ENCODE assay signal across 17 cellular contexts in the genomic region with DNA sequence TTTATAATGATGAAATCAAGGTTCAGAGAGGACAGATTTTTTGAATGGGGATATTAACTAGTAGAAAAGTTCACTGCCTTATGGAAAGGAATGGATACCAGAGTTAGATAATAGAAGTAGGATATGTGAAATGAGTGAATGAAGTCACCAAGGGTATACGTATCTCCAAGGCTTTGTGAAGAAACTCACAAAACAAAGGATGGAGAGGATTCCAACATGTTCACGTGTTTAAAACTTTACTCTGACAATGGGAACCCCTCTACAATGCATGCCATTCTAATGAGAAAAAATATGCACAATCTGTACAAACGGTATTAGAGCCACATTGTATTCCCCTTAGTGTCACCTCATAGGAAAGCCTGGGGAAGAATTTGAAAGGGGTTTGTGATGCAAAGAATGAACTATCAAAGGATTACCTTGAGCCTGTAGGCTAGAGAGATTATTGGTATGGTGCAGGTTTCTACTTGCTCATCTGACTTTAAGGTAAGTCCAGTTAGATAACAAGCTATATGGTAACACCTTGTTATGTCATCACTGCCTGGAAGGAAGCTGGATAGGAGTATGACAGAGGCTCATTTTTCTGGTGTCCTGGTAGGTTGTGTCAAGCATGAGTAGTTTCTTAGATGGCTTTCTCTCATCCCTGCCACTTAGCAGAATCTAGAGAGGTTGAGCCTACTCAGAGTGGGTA.
A peak's percentile ranks its signal among the peaks of the same experiment; 100 is the strongest.
DNase-seq lines count a peak whose midpoint lies in the region; ATAC-seq and TF ChIP-seq lines count a peak whose summit lies in the region.
"Had no signal": no experiment of that assay in that cellular context is flagged by ENCODE, and none has a peak within 500 bp of the region (broad histone marks: within the 10 kb centered on the region; RNA-seq: fewer than 3 reads in every experiment).

No MANE protein-coding gene starts in this region.

- peaks cover 56% of the 10 kb centered on the region for H3K4me1 Mint-ChIP-seq in WTC11
- H3K4me1 Mint-ChIP-seq: CD4-positive, alpha-beta memory T cell had no signal

- no peak overlapping the region for H4K91ac ChIP-seq in trophoblast cell (ENCODE audit: low read depth, low read length)

- H3K27ac ChIP-seq in foreskin keratinocyte (no peak overlapping the region), trophoblast cell (ENCODE audit: low read depth, low read length) (no peak overlapping the region)
- H3K27ac ChIP-seq: A549, C4-2B had no signal

- H3K4ac ChIP-seq in trophoblast cell (ENCODE audit: low read depth, low read length): no peak overlapping the region

- H3K9me3 Mint-ChIP-seq in WTC11: peaks cover 3% of the 10 kb centered on the region; the same call in 1 of the 2 replicates

- no CpG with 5 or more reads among the region's 3 CpGs for WGBS in trophoblast cell (ENCODE audit: extremely low coverage, insufficient coverage, insufficient read length)

- H3K27ac Mint-ChIP-seq in WTC11: peak overlapping the region; percentile 18; the same call in 1 of the 2 replicates
- H3K27ac Mint-ChIP-seq: CD4-positive, alpha-beta memory T cell had no signal

- H3K4me2 ChIP-seq in trophoblast cell (ENCODE audit: low read length): no peak overlapping the region
- H3K4me2 ChIP-seq: A549 had no signal

- H2BK120ac ChIP-seq in trophoblast cell (ENCODE audit: insufficient read depth, low read length, poor library complexity): no peak overlapping the region

- no peak overlapping the region for H4K8ac ChIP-seq in trophoblast cell (ENCODE audit: low read depth, low read length)

- no peak for TF ChIP-seq CTCF in WTC11 (IDR thresholded peaks at IDR 0.05)
- no peak for TF ChIP-seq CTCF in foreskin keratinocyte (conservative IDR thresholded peaks at IDR 0.05)

- H2AFZ ChIP-seq in trophoblast cell (ENCODE audit: insufficient read depth, low read length, poor library complexity): no peak overlapping the region

- intact Hi-C loops in left cardiac atrium (cut with DNase I) (no loop called here), cardiac septum (cut with DNase I) (no loop called here)

- ATAC-seq in WTC11 (no peak), foreskin keratinocyte (peak; percentile 65), left cardiac atrium (no peak), HG02571 (IDR thresholded peaks at IDR 0.05; ENCODE audit: unreplicated experiment) (no peak)
- ATAC-seq: A549, HCT116 had no signal

- CTCF ChIA-PET in WTC11 (lab: Charles Lee): no interaction called here

- peaks cover 4% of the 10 kb centered on the region for H3K36me3 Mint-ChIP-seq in WTC11
- H3K36me3 Mint-ChIP-seq: CD4-positive, alpha-beta memory T cell had no signal

- in situ Hi-C loops in HAP-1 (cut with MboI; ENCODE audit: low sequenced_read_pairs): no loop called here

- H2BK12ac ChIP-seq in trophoblast cell (ENCODE audit: low read length): no peak overlapping the region

- H3K4me3 ChIP-seq in HAP-1 (no peak overlapping the region), trophoblast cell (ENCODE audit: low read depth, low read length) (no peak overlapping the region)
- H3K4me3 ChIP-seq: A549 had no signal

- H2BK5ac ChIP-seq in trophoblast cell (ENCODE audit: low read depth, low read length, poor library complexity): no peak overlapping the region

- no peak overlapping the region for H4K12ac ChIP-seq in trophoblast cell (ENCODE audit: low read depth, low read length)

- no peaks in the 10 kb centered on the region for H3K27me3 ChIP-seq in HAP-1 (ENCODE audit: low read depth)
- no peaks in the 10 kb centered on the region for H3K27me3 ChIP-seq in foreskin keratinocyte
- H3K27me3 ChIP-seq in trophoblast cell (ENCODE audit: insufficient read depth, low read length): no peaks in the 10 kb centered on the region
- H3K27me3 ChIP-seq: BE2C had no signal

- no peak overlapping the region for H3K9ac ChIP-seq in trophoblast cell (ENCODE audit: low read length)

- DNase-seq in HAP-1 (ENCODE audit: low spot score in 2 of 2) (peak; percentile 22 to 95), WTC11 (ENCODE audit: low spot score) (no peak), foreskin keratinocyte (peak; percentile 24 to 69), trophoblast cell (peak; percentile 72 to 98), NCI-H1417 (lab: John Stamatoyannopoulos, UW) (no peak), left cardiac atrium (no peak), cardiac septum (ENCODE audit: low spot score) (no peak)
- DNase-seq: BE2C; CD4-positive, alpha-beta memory T cell; DMS153; DMS79 treated with DMSO at 0.1 percent for 48 hours; EL; GOT3 had no signal

- H3K14ac ChIP-seq in trophoblast cell (ENCODE audit: low read length): no peak overlapping the region

- H3K4me1 ChIP-seq in HAP-1: peaks cover 56% of the 10 kb centered on the region
- H3K4me1 ChIP-seq in foreskin keratinocyte: no peaks in the 10 kb centered on the region
- H3K4me1 ChIP-seq in trophoblast cell (ENCODE audit: control insufficient read depth in 1 of 2, insufficient read depth in 2 of 2, low read length in 2 of 2): peaks cover 5 to 9% of the 10 kb centered on the region in 2 experiments
- H3K4me1 ChIP-seq: A549, BE2C had no signal

- no peaks in the 10 kb centered on the region for H3K36me3 ChIP-seq in HAP-1 (replicated peaks)
- no peaks in the 10 kb centered on the region for H3K36me3 ChIP-seq in trophoblast cell (ENCODE audit: control insufficient read depth in 1 of 2, insufficient read depth in 2 of 2, low read length in 2 of 2)
- H3K36me3 ChIP-seq: BE2C had no signal

- H3K79me2 ChIP-seq in trophoblast cell (ENCODE audit: control insufficient read depth, insufficient read depth, low read length, poor library complexity): no peaks in the 10 kb centered on the region

- peaks cover 12% of the 10 kb centered on the region for H3K79me1 ChIP-seq in trophoblast cell (ENCODE audit: low read length)

- H3K9me3 ChIP-seq in HAP-1 (no peaks in the 10 kb centered on the region), trophoblast cell (ENCODE audit: insufficient read depth, low read depth, low read length) (no peaks in the 10 kb centered on the region)
- H3K9me3 ChIP-seq: A549, BE2C had no signal

- POLR2A ChIA-PET in WTC11 (lab: Charles Lee): no interaction called here

- no peak overlapping the region for H3K23ac ChIP-seq in trophoblast cell (ENCODE audit: low read length)

- no peak overlapping the region for H2AK5ac ChIP-seq in trophoblast cell (ENCODE audit: low read length)

- no peak overlapping the region for H3K18ac ChIP-seq in trophoblast cell (ENCODE audit: low read length)

- no peak overlapping the region for H3K4me3 Mint-ChIP-seq in WTC11
- H3K4me3 Mint-ChIP-seq: CD4-positive, alpha-beta memory T cell had no signal

- no peaks in the 10 kb centered on the region for H3K27me3 Mint-ChIP-seq in WTC11 (ENCODE audit: low read depth)
- H3K27me3 Mint-ChIP-seq: CD4-positive, alpha-beta memory T cell had no signal

TF ChIP-seq in WTC11, 78 proteins besides CTCF, POLR2A, EP300 and RAD21 (continues in another document):
- TF ChIP-seq, protein P1, sequence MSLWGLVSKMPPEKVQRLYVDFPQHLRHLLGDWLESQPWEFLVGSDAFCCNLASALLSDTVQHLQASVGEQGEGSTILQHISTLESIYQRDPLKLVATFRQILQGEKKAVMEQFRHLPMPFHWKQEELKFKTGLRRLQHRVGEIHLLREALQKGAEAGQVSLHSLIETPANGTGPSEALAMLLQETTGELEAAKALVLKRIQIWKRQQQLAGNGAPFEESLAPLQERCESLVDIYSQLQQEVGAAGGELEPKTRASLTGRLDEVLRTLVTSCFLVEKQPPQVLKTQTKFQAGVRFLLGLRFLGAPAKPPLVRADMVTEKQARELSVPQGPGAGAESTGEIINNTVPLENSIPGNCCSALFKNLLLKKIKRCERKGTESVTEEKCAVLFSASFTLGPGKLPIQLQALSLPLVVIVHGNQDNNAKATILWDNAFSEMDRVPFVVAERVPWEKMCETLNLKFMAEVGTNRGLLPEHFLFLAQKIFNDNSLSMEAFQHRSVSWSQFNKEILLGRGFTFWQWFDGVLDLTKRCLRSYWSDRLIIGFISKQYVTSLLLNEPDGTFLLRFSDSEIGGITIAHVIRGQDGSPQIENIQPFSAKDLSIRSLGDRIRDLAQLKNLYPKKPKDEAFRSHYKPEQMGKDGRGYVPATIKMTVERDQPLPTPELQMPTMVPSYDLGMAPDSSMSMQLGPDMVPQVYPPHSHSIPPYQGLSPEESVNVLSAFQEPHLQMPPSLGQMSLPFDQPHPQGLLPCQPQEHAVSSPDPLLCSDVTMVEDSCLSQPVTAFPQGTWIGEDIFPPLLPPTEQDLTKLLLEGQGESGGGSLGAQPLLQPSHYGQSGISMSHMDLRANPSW (CRISPR knock-in tag; conservative IDR thresholded peaks at IDR 0.05; ENCODE audit: low read depth): no peak
- TF ChIP-seq GTF2I (CRISPR knock-in tag; conservative IDR thresholded peaks at IDR 0.05): no peak
- TF ChIP-seq TP53 (CRISPR knock-in tag; IDR thresholded peaks at IDR 0.05): no peak
- TF ChIP-seq TCF7 (CRISPR knock-in tag; IDR thresholded peaks at IDR 0.05; ENCODE audit: low read depth): no peak
- no peak for TF ChIP-seq FOXJ3 (CRISPR knock-in tag; IDR thresholded peaks at IDR 0.05; ENCODE audit: borderline replicate concordance)
- TF ChIP-seq, protein P2, sequence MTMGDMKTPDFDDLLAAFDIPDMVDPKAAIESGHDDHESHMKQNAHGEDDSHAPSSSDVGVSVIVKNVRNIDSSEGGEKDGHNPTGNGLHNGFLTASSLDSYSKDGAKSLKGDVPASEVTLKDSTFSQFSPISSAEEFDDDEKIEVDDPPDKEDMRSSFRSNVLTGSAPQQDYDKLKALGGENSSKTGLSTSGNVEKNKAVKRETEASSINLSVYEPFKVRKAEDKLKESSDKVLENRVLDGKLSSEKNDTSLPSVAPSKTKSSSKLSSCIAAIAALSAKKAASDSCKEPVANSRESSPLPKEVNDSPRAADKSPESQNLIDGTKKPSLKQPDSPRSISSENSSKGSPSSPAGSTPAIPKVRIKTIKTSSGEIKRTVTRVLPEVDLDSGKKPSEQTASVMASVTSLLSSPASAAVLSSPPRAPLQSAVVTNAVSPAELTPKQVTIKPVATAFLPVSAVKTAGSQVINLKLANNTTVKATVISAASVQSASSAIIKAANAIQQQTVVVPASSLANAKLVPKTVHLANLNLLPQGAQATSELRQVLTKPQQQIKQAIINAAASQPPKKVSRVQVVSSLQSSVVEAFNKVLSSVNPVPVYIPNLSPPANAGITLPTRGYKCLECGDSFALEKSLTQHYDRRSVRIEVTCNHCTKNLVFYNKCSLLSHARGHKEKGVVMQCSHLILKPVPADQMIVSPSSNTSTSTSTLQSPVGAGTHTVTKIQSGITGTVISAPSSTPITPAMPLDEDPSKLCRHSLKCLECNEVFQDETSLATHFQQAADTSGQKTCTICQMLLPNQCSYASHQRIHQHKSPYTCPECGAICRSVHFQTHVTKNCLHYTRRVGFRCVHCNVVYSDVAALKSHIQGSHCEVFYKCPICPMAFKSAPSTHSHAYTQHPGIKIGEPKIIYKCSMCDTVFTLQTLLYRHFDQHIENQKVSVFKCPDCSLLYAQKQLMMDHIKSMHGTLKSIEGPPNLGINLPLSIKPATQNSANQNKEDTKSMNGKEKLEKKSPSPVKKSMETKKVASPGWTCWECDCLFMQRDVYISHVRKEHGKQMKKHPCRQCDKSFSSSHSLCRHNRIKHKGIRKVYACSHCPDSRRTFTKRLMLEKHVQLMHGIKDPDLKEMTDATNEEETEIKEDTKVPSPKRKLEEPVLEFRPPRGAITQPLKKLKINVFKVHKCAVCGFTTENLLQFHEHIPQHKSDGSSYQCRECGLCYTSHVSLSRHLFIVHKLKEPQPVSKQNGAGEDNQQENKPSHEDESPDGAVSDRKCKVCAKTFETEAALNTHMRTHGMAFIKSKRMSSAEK (CRISPR knock-in tag; IDR thresholded peaks at IDR 0.05; ENCODE audit: borderline replicate concordance): no peak

Comparison
In these comparisons a context has a peak if more than half of its experiments do, and no peak if none do; other contexts are left out.
1. DNase-seq: peak in HAP-1 (2 of 2), foreskin keratinocyte (2 of 2) and trophoblast cell (2 of 2); none in WTC11 (single experiment), NCI-H1417 (0 of 3), left cardiac atrium (single experiment) and cardiac septum (single experiment).